ENCODE assay signal across 8 cellular contexts in genomic region chr1:212070720-212071302, GRCh38. TPM values are rescaled to one million over a fixed set of nuclear protein-coding genes. Genes with fewer than 3 reads are reported as not detected.
DNase-seq lines count a peak whose midpoint lies in the region; ATAC-seq and TF ChIP-seq lines count a peak whose summit lies in the region.

No MANE protein-coding gene starts in this region.

- H3K4me1 ChIP-seq in Loucy (ENCODE audit: insufficient read depth, low read length, poor library complexity, severe bottlenecking): no peaks in the 10 kb centered on the region
- H3K4me1 ChIP-seq in ascending aorta: no peaks in the 10 kb centered on the region

- H3K27ac ChIP-seq in ascending aorta: no peak overlapping the region

- ATAC-seq in GM21390 (IDR thresholded peaks at IDR 0.05; ENCODE audit: unreplicated experiment): no peak
- ATAC-seq in GM21619 (IDR thresholded peaks at IDR 0.05; ENCODE audit: unreplicated experiment): no peak

- DNase-seq in G401 (ENCODE audit: low spot score): peak; percentile 40
- no peak for DNase-seq in ascending aorta (ENCODE audit: low spot score in 2 of 2)
- peak; percentile 21 for DNase-seq in hepatic stellate cell (ENCODE audit: low spot score)
- DNase-seq in smooth muscle cell of the brain vasculature (ENCODE audit: low read depth, low spot score): peak; percentile 17
- DNase-seq in NCI-H526 treated with DMSO at 0.1 percent for 48 hours (lab: John Stamatoyannopoulos, UW): no peak

- no peaks in the 10 kb centered on the region for H4K20me1 ChIP-seq in Loucy (ENCODE audit: insufficient read depth, low read length, poor library complexity, severe bottlenecking)

- H3K4me2 ChIP-seq in Loucy (ENCODE audit: low read depth, low read length, poor library complexity, severe bottlenecking): no peak overlapping the region

- no peaks in the 10 kb centered on the region for H3K9me2 ChIP-seq in Loucy (replicated peaks; ENCODE audit: low read depth, low read length)

- intact Hi-C loops in ascending aorta (cut with DNase I): loop anchor here (1.0 to 5.0 kb wide), 5 partner anchors 221 to 721 kb away; partner anchors contain the start of genes NSL1 and TATDN3

- in situ Hi-C loops in G401 (cut with HindIII; ENCODE audit: low sequenced_read_pairs): no loop called here

- H3K36me3 ChIP-seq in Loucy (ENCODE audit: insufficient read depth, low read length): peaks cover 83% of the 10 kb centered on the region
- no peaks in the 10 kb centered on the region for H3K36me3 ChIP-seq in ascending aorta

- no peak overlapping the region for H2AFZ ChIP-seq in Loucy (ENCODE audit: low read length)

- no peaks in the 10 kb centered on the region for H3K79me2 ChIP-seq in Loucy (ENCODE audit: insufficient read depth, low read length)

- no peaks in the 10 kb centered on the region for H3K27me3 ChIP-seq in Loucy (ENCODE audit: insufficient read depth, low read length, poor library complexity, severe bottlenecking)
- H3K27me3 ChIP-seq in ascending aorta: no peaks in the 10 kb centered on the region

- TF ChIP-seq CTCF in Loucy (conservative IDR thresholded peaks at IDR 0.05; ENCODE audit: low read length) (peak; percentile 90), ascending aorta (IDR thresholded peaks at IDR 0.05) (peak; percentile 63 to 89 (median 66))

- H3K4me3 ChIP-seq in Loucy (ENCODE audit: low read length, poor library complexity, severe bottlenecking): no peak overlapping the region
- no peak overlapping the region for H3K4me3 ChIP-seq in ascending aorta

- no peak overlapping the region for H3K9ac ChIP-seq in Loucy (ENCODE audit: low read depth, low read length, poor library complexity, severe bottlenecking)

- no peaks in the 10 kb centered on the region for H3F3A ChIP-seq in Loucy (ENCODE audit: low read depth)

- H3K9me3 ChIP-seq in Loucy (ENCODE audit: insufficient read depth, low read depth, low read length) (no peaks in the 10 kb centered on the region), ascending aorta (no peaks in the 10 kb centered on the region)

RNA-seq across cellular contexts. Expression of gene DTL, which starts 35.3 kb away (rescaled TPM):
- total RNA-seq in G401 (2014; rRNA removed; shearing (Covaris generic)): 29.9 and 38.1 TPM in 2 replicates
- total RNA-seq in ascending aorta: not detected

RNA-seq across cellular contexts. Expression of gene INTS7, which starts 35.5 kb away (rescaled TPM):
- total RNA-seq in G401 (2014; rRNA removed; shearing (Covaris generic)): 9.4 and 15.3 TPM in 2 replicates
- total RNA-seq in ascending aorta: 10.5 TPM

Comparison
In these comparisons a context has a peak if more than half of its experiments do, and no peak if none do; other contexts are left out.
1. DNase-seq: peak in G401 (single experiment), hepatic stellate cell (single experiment) and smooth muscle cell of the brain vasculature (single experiment); none in ascending aorta (0 of 2) and NCI-H526 treated with DMSO at 0.1 percent for 48 hours (single experiment).
2. RNA of gene DTL, which starts 35.3 kb away (total RNA-seq): 29.9 to 38.1 TPM in G401; not detected in ascending aorta (single experiment); every median in the first group is over 10 times any median in the second.